In the genomic region with DNA sequence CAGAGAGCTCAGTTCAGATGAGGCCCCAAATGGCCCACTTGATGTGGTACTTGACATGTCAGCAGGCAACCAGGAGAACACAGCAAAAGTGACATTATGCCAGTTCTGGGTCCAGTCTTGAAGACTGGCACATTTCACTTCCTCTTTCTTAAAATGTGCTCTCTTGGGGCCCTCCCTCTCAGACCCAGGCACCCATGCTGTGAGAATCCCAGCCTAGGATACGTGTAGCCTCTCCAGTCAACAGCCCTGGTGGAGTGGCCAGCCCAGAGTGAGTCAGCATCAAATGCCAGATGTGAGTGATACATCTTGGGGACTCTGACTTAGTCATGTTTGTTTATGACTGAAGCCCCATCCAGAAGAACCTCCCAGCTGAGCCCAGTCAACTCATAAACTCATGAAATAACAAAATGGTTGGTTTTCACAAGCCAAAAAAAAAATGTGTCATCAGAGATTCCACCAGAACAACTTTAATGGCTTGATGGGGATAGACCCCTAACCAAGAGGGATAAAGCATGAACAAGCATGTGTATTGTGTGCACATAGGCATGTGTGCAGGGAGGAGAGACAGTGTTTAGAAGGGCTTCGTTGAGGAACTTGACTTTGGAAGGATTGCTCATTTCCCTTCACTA, we compare ENCODE assay signal across 11 cellular contexts.
DNase-seq lines count a peak whose midpoint lies in the region; ATAC-seq and TF ChIP-seq lines count a peak whose summit lies in the region.
"Had no signal": no experiment of that assay in that cellular context is flagged by ENCODE, and none has a peak within 500 bp of the region (broad histone marks: within the 10 kb centered on the region; RNA-seq: fewer than 3 reads in every experiment).

No MANE protein-coding gene starts in this region.

- no peak overlapping the region for H3K4me2 ChIP-seq in skeletal muscle satellite cell (ENCODE audit: low read length)

- H3K36me3 ChIP-seq in skeletal muscle satellite cell (ENCODE audit: insufficient read depth, low read length) (no peaks in the 10 kb centered on the region), tibial nerve (no peaks in the 10 kb centered on the region)
- H3K36me3 ChIP-seq: vagina had no signal

- no peak overlapping the region for H3K4me3 ChIP-seq in skeletal muscle satellite cell (ENCODE audit: low read length)
- H3K4me3 ChIP-seq in tibial nerve, result no peak overlapping the region
- H3K4me3 ChIP-seq: vagina had no signal

- H3K9ac ChIP-seq in skeletal muscle satellite cell (ENCODE audit: low read depth, low read length), result peak overlapping the region; percentile 58

- H3K27ac Mint-ChIP-seq in activated CD4-positive, alpha-beta memory T cell treated with anti-CD3 and anti-CD28 coated beads for 36 hours, result no peak overlapping the region
- H3K27ac Mint-ChIP-seq in activated CD4-positive, alpha-beta memory T cell treated with anti-CD3 and anti-CD28 coated beads, Interleukin-2, amount 10 ng/mL, durations not matched to agents 7 days and 5 days, result no peak overlapping the region
- peak overlapping the region; percentile 1 for H3K27ac Mint-ChIP-seq in activated naive CD8-positive, alpha-beta T cell treated with anti-CD3 and anti-CD28 coated beads, Interleukin-2, amount 50 U/mL, for 24 hours

- TF ChIP-seq POLR2A in tibial nerve (IDR thresholded peaks at IDR 0.05), result no peak

- H3K27me3 ChIP-seq in skeletal muscle satellite cell (ENCODE audit: control insufficient read depth, insufficient read depth, low read length) (peaks cover 34% of the 10 kb centered on the region), tibial nerve (no peaks in the 10 kb centered on the region)
- H3K27me3 ChIP-seq: vagina had no signal

- TF ChIP-seq CTCF in tibial nerve (IDR thresholded peaks at IDR 0.05), result no peak
- no peak for TF ChIP-seq CTCF in GM10248 (IDR thresholded peaks at IDR 0.05; ENCODE audit: control extremely low read depth, extremely low read depth, low read depth, missing control alignments)

- H3K27me3 Mint-ChIP-seq in activated CD4-positive, alpha-beta memory T cell treated with anti-CD3 and anti-CD28 coated beads for 36 hours, result no peaks in the 10 kb centered on the region
- peaks cover 10% of the 10 kb centered on the region for H3K27me3 Mint-ChIP-seq in activated CD4-positive, alpha-beta memory T cell treated with anti-CD3 and anti-CD28 coated beads, Interleukin-2, amount 10 ng/mL, durations not matched to agents 7 days and 5 days
- no peaks in the 10 kb centered on the region for H3K27me3 Mint-ChIP-seq in activated naive CD8-positive, alpha-beta T cell treated with anti-CD3 and anti-CD28 coated beads, Interleukin-2, amount 50 U/mL, for 24 hours

- H3K9me3 ChIP-seq in skeletal muscle satellite cell (replicated peaks; ENCODE audit: low read length) (peaks cover 10% of the 10 kb centered on the region), tibial nerve (peaks cover 0 to 14% (median 0%) of the 10 kb centered on the region in 4 donors)

- peak; percentile 70 for ATAC-seq in activated naive CD8-positive, alpha-beta T cell treated with anti-CD3 and anti-CD28 coated beads, Interleukin-2, amount 50 U/mL, for 24 hours
- ATAC-seq in GM21367 (IDR thresholded peaks at IDR 0.05; ENCODE audit: unreplicated experiment), result no peak
- ATAC-seq: Panc1 had no signal

- peaks cover 65% of the 10 kb centered on the region for H3K4me1 Mint-ChIP-seq in activated CD4-positive, alpha-beta memory T cell treated with anti-CD3 and anti-CD28 coated beads for 36 hours (ENCODE audit: low read depth)
- H3K4me1 Mint-ChIP-seq in activated CD4-positive, alpha-beta memory T cell treated with anti-CD3 and anti-CD28 coated beads, Interleukin-2, amount 10 ng/mL, durations not matched to agents 7 days and 5 days, result peaks cover 31% of the 10 kb centered on the region
- H3K4me1 Mint-ChIP-seq in activated naive CD8-positive, alpha-beta T cell treated with anti-CD3 and anti-CD28 coated beads, Interleukin-2, amount 50 U/mL, for 24 hours, result peaks cover 64% of the 10 kb centered on the region

- H3K4me3 Mint-ChIP-seq in activated CD4-positive, alpha-beta memory T cell treated with anti-CD3 and anti-CD28 coated beads for 36 hours, result no peak overlapping the region
- H3K4me3 Mint-ChIP-seq in activated CD4-positive, alpha-beta memory T cell treated with anti-CD3 and anti-CD28 coated beads, Interleukin-2, amount 10 ng/mL, durations not matched to agents 7 days and 5 days, result no peak overlapping the region
- no peak overlapping the region for H3K4me3 Mint-ChIP-seq in activated naive CD8-positive, alpha-beta T cell treated with anti-CD3 and anti-CD28 coated beads, Interleukin-2, amount 50 U/mL, for 24 hours

- DNase-seq in activated CD4-positive, alpha-beta memory T cell treated with anti-CD3 and anti-CD28 coated beads for 36 hours, result peak; percentile 62
- no peak for DNase-seq in activated CD4-positive, alpha-beta memory T cell treated with anti-CD3 and anti-CD28 coated beads, Interleukin-2, amount 10 ng/mL, durations not matched to agents 7 days and 5 days
- DNase-seq in M059J (ENCODE audit: low read depth) (peak; percentile 51), tibial nerve (ENCODE audit: low spot score in 2 of 2) (no peak), GM10248 (ENCODE audit: extremely low spot score) (no peak)
- peak; percentile 31 for DNase-seq in activated naive CD8-positive, alpha-beta T cell treated with anti-CD3 and anti-CD28 coated beads, Interleukin-2, amount 50 U/mL, for 24 hours
- DNase-seq: glutamatergic neuron had no signal

- no peak overlapping the region for H3K27ac ChIP-seq in tibial nerve
- H3K27ac ChIP-seq: vagina had no signal

- H3K4me1 ChIP-seq in skeletal muscle satellite cell (ENCODE audit: control insufficient read depth, insufficient read depth, low read length) (peaks cover 14% of the 10 kb centered on the region), tibial nerve (peaks cover 0 to 11% (median 5%) of the 10 kb centered on the region in 4 donors)

- WGBS in tibial nerve, 2 donors, result 93% methylated on average over 2 of the region's 2 CpGs

- TF ChIP-seq EP300 in tibial nerve (IDR thresholded peaks at IDR 0.05), result no peak

- CTCF ChIA-PET in activated CD4-positive, alpha-beta memory T cell treated with anti-CD3 and anti-CD28 coated beads for 36 hours (lab: Charles Lee), result no interaction called here
- CTCF ChIA-PET in activated CD4-positive, alpha-beta memory T cell treated with anti-CD3 and anti-CD28 coated beads, Interleukin-2, amount 10 ng/mL, durations not matched to agents 7 days and 5 days (lab: Charles Lee), result interaction anchor here (0.6 kb wide), 1 partner anchor 266 kb away, joined by 4 read pairs; no protein-coding TSS in a partner anchor
- CTCF ChIA-PET in GM10248 (lab: Yijun Ruan, JAX), result no interaction called here

- POLR2A ChIA-PET in activated CD4-positive, alpha-beta memory T cell treated with anti-CD3 and anti-CD28 coated beads for 36 hours (lab: Charles Lee), result no interaction called here
- POLR2A ChIA-PET in activated CD4-positive, alpha-beta memory T cell treated with anti-CD3 and anti-CD28 coated beads, Interleukin-2, amount 10 ng/mL, durations not matched to agents 7 days and 5 days (lab: Charles Lee), result no interaction called here
- POLR2A ChIA-PET in GM10248 (lab: Yijun Ruan, JAX), result no interaction called here

- peaks cover 13% of the 10 kb centered on the region for H3K9me3 Mint-ChIP-seq in activated CD4-positive, alpha-beta memory T cell treated with anti-CD3 and anti-CD28 coated beads for 36 hours
- peaks cover 15% of the 10 kb centered on the region for H3K9me3 Mint-ChIP-seq in activated CD4-positive, alpha-beta memory T cell treated with anti-CD3 and anti-CD28 coated beads, Interleukin-2, amount 10 ng/mL, durations not matched to agents 7 days and 5 days
- H3K9me3 Mint-ChIP-seq in activated naive CD8-positive, alpha-beta T cell treated with anti-CD3 and anti-CD28 coated beads, Interleukin-2, amount 50 U/mL, for 24 hours, result peaks cover 13% of the 10 kb centered on the region

- intact Hi-C loops in activated CD4-positive, alpha-beta memory T cell treated with anti-CD3 and anti-CD28 coated beads for 36 hours (cut with micrococcal nuclease), result no loop called here

- H3K36me3 Mint-ChIP-seq in activated CD4-positive, alpha-beta memory T cell treated with anti-CD3 and anti-CD28 coated beads for 36 hours, result peaks cover 14% of the 10 kb centered on the region
- H3K36me3 Mint-ChIP-seq in activated CD4-positive, alpha-beta memory T cell treated with anti-CD3 and anti-CD28 coated beads, Interleukin-2, amount 10 ng/mL, durations not matched to agents 7 days and 5 days (ENCODE audit: low read depth), result peaks cover 13% of the 10 kb centered on the region
- peaks cover 16% of the 10 kb centered on the region for H3K36me3 Mint-ChIP-seq in activated naive CD8-positive, alpha-beta T cell treated with anti-CD3 and anti-CD28 coated beads, Interleukin-2, amount 50 U/mL, for 24 hours (ENCODE audit: low read depth)

Comparison
In these comparisons a context has a peak if more than half of its experiments do, and no peak if none do; other contexts are left out.
1. DNase-seq: peak in activated CD4-positive, alpha-beta memory T cell treated with anti-CD3 and anti-CD28 coated beads for 36 hours (single experiment), M059J (single experiment) and activated naive CD8-positive, alpha-beta T cell treated with anti-CD3 and anti-CD28 coated beads, Interleukin-2, amount 50 U/mL, for 24 hours (single experiment); none in activated CD4-positive, alpha-beta memory T cell treated with anti-CD3 and anti-CD28 coated beads, Interleukin-2, amount 10 ng/mL, durations not matched to agents 7 days and 5 days (single experiment), tibial nerve (0 of 2) and GM10248 (single experiment).